17 cellular contexts compared by ENCODE assay signal in the genomic region with DNA sequence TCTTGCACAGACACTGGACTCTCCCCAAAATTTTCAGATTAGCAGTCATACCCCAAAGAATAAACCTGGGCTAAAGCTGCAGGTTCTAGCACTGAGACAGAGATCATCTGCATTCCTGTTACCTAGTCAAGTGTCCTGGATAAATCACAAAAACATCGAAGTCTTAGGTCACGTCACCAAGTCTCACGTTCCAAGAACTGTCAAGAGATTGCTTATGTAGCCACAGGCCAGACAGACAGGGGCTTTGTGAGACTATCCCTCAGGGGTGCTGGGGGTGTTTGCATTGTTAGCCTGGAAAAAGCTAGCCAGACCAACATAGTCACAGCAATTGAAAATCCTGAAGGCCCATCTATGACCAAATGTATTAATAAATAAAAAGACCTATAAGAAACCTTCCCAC.
A peak's percentile ranks its signal among the peaks of the same experiment; 100 is the strongest.
DNase-seq lines count a peak whose midpoint lies in the region; ATAC-seq and TF ChIP-seq lines count a peak whose summit lies in the region.
"Had no signal": no experiment of that assay in that cellular context is flagged by ENCODE, and none has a peak within 500 bp of the region (broad histone marks: within the 10 kb centered on the region; RNA-seq: fewer than 3 reads in every experiment).

No MANE protein-coding gene starts in this region.

- H3K4me2 ChIP-seq in GM23338, result no peak overlapping the region

- H3K36me3 Mint-ChIP-seq in CD4-positive, alpha-beta T cell (ENCODE audit: low read depth), result no peaks in the 10 kb centered on the region
- H3K36me3 Mint-ChIP-seq in activated T-helper 17 cell treated with anti-CD3 and anti-CD28 coated beads, Interleukin-2, amount 50 U/mL, for 72 hours (ENCODE audit: low read depth), result no peaks in the 10 kb centered on the region
- H3K36me3 Mint-ChIP-seq in naive thymus-derived CD4-positive, alpha-beta T cell, result peaks cover 0 to 34% (median 0%) of the 10 kb centered on the region in 5 donors
- no peaks in the 10 kb centered on the region for H3K36me3 Mint-ChIP-seq in GM23338 (ENCODE audit: low read depth)

- intact Hi-C loops in CD4-positive, alpha-beta T cell (cut with DNase I, micrococcal nuclease), result no loop called here
- intact Hi-C loops in naive thymus-derived CD4-positive, alpha-beta T cell (cut with micrococcal nuclease), result loop anchor here in 1 of 2 donors (1.0 to 10.0 kb wide), 15 partner anchors 45 to 875 kb away; partner anchors contain the start of genes ATG5, PRDM1 and PREP

- H3K79me2 ChIP-seq in GM23338 (replicated peaks; ENCODE audit: insufficient read depth), result no peaks in the 10 kb centered on the region

- CTCF ChIA-PET in CD4-positive, alpha-beta T cell (lab: Charles Lee), result no interaction called here
- CTCF ChIA-PET in naive thymus-derived CD4-positive, alpha-beta T cell (lab: Charles Lee), result no interaction called here

- peaks cover 45% of the 10 kb centered on the region for H3K4me1 Mint-ChIP-seq in CD4-positive, alpha-beta T cell (ENCODE audit: low read depth)
- H3K4me1 Mint-ChIP-seq in activated T-helper 17 cell treated with anti-CD3 and anti-CD28 coated beads, Interleukin-2, amount 50 U/mL, for 72 hours, result peaks cover 33% of the 10 kb centered on the region
- H3K4me1 Mint-ChIP-seq in naive thymus-derived CD4-positive, alpha-beta T cell, result peaks cover 28 to 78% (median 44%) of the 10 kb centered on the region in 7 donors
- peaks cover 4% of the 10 kb centered on the region; the same call in 2 of the 3 replicates for H3K4me1 Mint-ChIP-seq in GM23338

- ATAC-seq in CD4-positive, alpha-beta T cell (ENCODE audit: poor library complexity), result no peak
- ATAC-seq in GM19395 (IDR thresholded peaks at IDR 0.05; ENCODE audit: unreplicated experiment) (peak; percentile 16), GM23338 (no peak), GM21423 (IDR thresholded peaks at IDR 0.05; ENCODE audit: unreplicated experiment) (no peak)
- peak; percentile 33 for ATAC-seq in activated T-helper 17 cell treated with anti-CD3 and anti-CD28 coated beads, Interleukin-2, amount 50 U/mL, for 72 hours (replicated peaks)
- peak; percentile 12 for ATAC-seq in naive thymus-derived CD4-positive, alpha-beta T cell

- peaks cover 0 to 74% of the 10 kb centered on the region in 2 donors for H3K4me1 ChIP-seq in naive thymus-derived CD4-positive, alpha-beta T cell (ENCODE audit: control insufficient read depth in 2 of 2, insufficient read depth in 2 of 2, low read length in 2 of 2)
- H3K4me1 ChIP-seq in GM23338 (ENCODE audit: insufficient read depth), result no peaks in the 10 kb centered on the region

- peak overlapping the region; percentile 1 for H3K27ac Mint-ChIP-seq in CD4-positive, alpha-beta T cell
- peak overlapping the region; percentile 84 for H3K27ac Mint-ChIP-seq in activated T-helper 17 cell treated with anti-CD3 and anti-CD28 coated beads, Interleukin-2, amount 50 U/mL, for 72 hours
- H3K27ac Mint-ChIP-seq in naive thymus-derived CD4-positive, alpha-beta T cell, result peak overlapping the region in 2 of 9 donors; percentile 12 to 83
- no peak overlapping the region for H3K27ac Mint-ChIP-seq in GM23338
- H3K27ac Mint-ChIP-seq: HFFc6 had no signal

- no peak overlapping the region for H3K4me3 ChIP-seq in naive thymus-derived CD4-positive, alpha-beta T cell (ENCODE audit: low read length)
- H3K4me3 ChIP-seq in GM23338, result no peak overlapping the region
- H3K4me3 ChIP-seq: MG63, mucosa of descending colon, suprapubic skin had no signal

- no peak for TF ChIP-seq CTCF in CD4-positive, alpha-beta T cell (IDR thresholded peaks at IDR 0.05)
- TF ChIP-seq CTCF in GM23338 (conservative IDR thresholded peaks at IDR 0.05; ENCODE audit: low read depth in 2 of 2), result no peak

- no peaks in the 10 kb centered on the region for H3F3A ChIP-seq in GM23338 (replicated peaks; ENCODE audit: low read depth)

- H3K27me3 ChIP-seq in CD4-positive, alpha-beta T cell (ENCODE audit: control insufficient read depth, insufficient read depth, low read length), result no peaks in the 10 kb centered on the region
- H3K27me3 ChIP-seq in naive thymus-derived CD4-positive, alpha-beta T cell (ENCODE audit: control insufficient read depth in 2 of 2, insufficient read depth in 2 of 2, low read length in 2 of 2), result no peaks in the 10 kb centered on the region
- H3K27me3 ChIP-seq in GM23338 (ENCODE audit: insufficient read depth), result no peaks in the 10 kb centered on the region
- H3K27me3 ChIP-seq: MG63, suprapubic skin had no signal

- no peaks in the 10 kb centered on the region for H3K36me3 ChIP-seq in naive thymus-derived CD4-positive, alpha-beta T cell (ENCODE audit: control insufficient read depth in 2 of 3, insufficient read depth in 3 of 3, low read length in 3 of 3)
- no peaks in the 10 kb centered on the region for H3K36me3 ChIP-seq in GM23338 (ENCODE audit: insufficient read depth)
- H3K36me3 ChIP-seq: MG63, suprapubic skin had no signal

- no peaks in the 10 kb centered on the region for H3K9me2 ChIP-seq in GM23338 (ENCODE audit: insufficient read depth)

- POLR2A ChIA-PET in CD4-positive, alpha-beta T cell (lab: Charles Lee), result interaction anchor here (1.2 kb wide), 1 partner anchor 57 kb away, joined by 3 read pairs; no protein-coding TSS in a partner anchor
- POLR2A ChIA-PET in naive thymus-derived CD4-positive, alpha-beta T cell (lab: Charles Lee), result no interaction called here

- H3K9me3 Mint-ChIP-seq in CD4-positive, alpha-beta T cell, result no peaks in the 10 kb centered on the region
- no peaks in the 10 kb centered on the region for H3K9me3 Mint-ChIP-seq in activated T-helper 17 cell treated with anti-CD3 and anti-CD28 coated beads, Interleukin-2, amount 50 U/mL, for 72 hours
- H3K9me3 Mint-ChIP-seq in naive thymus-derived CD4-positive, alpha-beta T cell, result peaks cover 0 to 17% (median 0%) of the 10 kb centered on the region in 11 donors
- H3K9me3 Mint-ChIP-seq in GM23338, result peaks cover 4% of the 10 kb centered on the region; the same call in 1 of the 3 replicates
- H3K9me3 Mint-ChIP-seq: HFFc6 had no signal

- no peak for DNase-seq in CD4-positive, alpha-beta T cell
- peak in 1 of 9 donors; percentile 34 for DNase-seq in naive thymus-derived CD4-positive, alpha-beta T cell
- DNase-seq in GM23338 (ENCODE audit: low spot score), result no peak
- no peak for DNase-seq in NCI-H748 (lab: John Stamatoyannopoulos, UW; ENCODE audit: unreplicated experiment)
- DNase-seq in LoVo (ENCODE audit: low spot score), result no peak
- DNase-seq: Caco-2, cerebellar nuclear complex, HFFc6, MG63, mucosa of descending colon, NCI-H187 treated with DMSO at 0.1 percent for 48 hours, NCI-H510A, SHP77 had no signal

- H3K4me3 Mint-ChIP-seq in CD4-positive, alpha-beta T cell, result no peak overlapping the region
- peak overlapping the region; percentile 26 for H3K4me3 Mint-ChIP-seq in activated T-helper 17 cell treated with anti-CD3 and anti-CD28 coated beads, Interleukin-2, amount 50 U/mL, for 72 hours
- H3K4me3 Mint-ChIP-seq in naive thymus-derived CD4-positive, alpha-beta T cell, result peak overlapping the region in 1 of 10 donors; percentile 41
- no peak overlapping the region for H3K4me3 Mint-ChIP-seq in GM23338
- H3K4me3 Mint-ChIP-seq: HFFc6 had no signal

- no peak overlapping the region for H2AFZ ChIP-seq in GM23338

- H3K27ac ChIP-seq in CD4-positive, alpha-beta T cell (ENCODE audit: low read depth, low read length), result no peak overlapping the region
- no peak overlapping the region for H3K27ac ChIP-seq in naive thymus-derived CD4-positive, alpha-beta T cell (ENCODE audit: low read depth, low read length)
- no peak overlapping the region for H3K27ac ChIP-seq in GM23338 (ENCODE audit: low read depth)
- H3K27ac ChIP-seq: suprapubic skin had no signal

- H3K9me3 ChIP-seq in CD4-positive, alpha-beta T cell (ENCODE audit: control insufficient read depth, low read length), result no peaks in the 10 kb centered on the region
- H3K9me3 ChIP-seq in naive thymus-derived CD4-positive, alpha-beta T cell (ENCODE audit: control insufficient read depth in 2 of 3, low read length in 3 of 3), result no peaks in the 10 kb centered on the region
- H3K9me3 ChIP-seq: Caco-2, MG63, mucosa of descending colon, suprapubic skin had no signal

- H3K27me3 Mint-ChIP-seq in CD4-positive, alpha-beta T cell, result peaks cover 10% of the 10 kb centered on the region
- peaks cover 23% of the 10 kb centered on the region for H3K27me3 Mint-ChIP-seq in activated T-helper 17 cell treated with anti-CD3 and anti-CD28 coated beads, Interleukin-2, amount 50 U/mL, for 72 hours
- peaks cover 0 to 5% (median 0%) of the 10 kb centered on the region in 5 donors for H3K27me3 Mint-ChIP-seq in naive thymus-derived CD4-positive, alpha-beta T cell
- no peaks in the 10 kb centered on the region for H3K27me3 Mint-ChIP-seq in GM23338 (ENCODE audit: insufficient read depth, low read depth, poor library complexity)

- H4K20me1 ChIP-seq in GM23338 (replicated peaks; ENCODE audit: insufficient read depth), result no peaks in the 10 kb centered on the region

TF ChIP-seq in GM23338, 12 proteins besides CTCF, POLR2A, EP300 and RAD21 (continues in another document):
- no peak for TF ChIP-seq CREB1 (CRISPR knock-in tag; IDR thresholded peaks at IDR 0.05; ENCODE audit: low read depth)
- TF ChIP-seq ZNF114 (CRISPR knock-in tag; IDR thresholded peaks at IDR 0.05), result no peak
- no peak for TF ChIP-seq EZH2 (IDR thresholded peaks at IDR 0.05; ENCODE audit: low read depth, unreplicated experiment)
- no peak for TF ChIP-seq STAT1 (IDR thresholded peaks at IDR 0.05; ENCODE audit: unreplicated experiment)
- TF ChIP-seq POLR2AphosphoS5 (IDR thresholded peaks at IDR 0.05; ENCODE audit: low read depth), result no peak
- no peak for TF ChIP-seq EZH2phosphoT487 (IDR thresholded peaks at IDR 0.05; ENCODE audit: unreplicated experiment)
- no peak for TF ChIP-seq JUNB (IDR thresholded peaks at IDR 0.05; ENCODE audit: unreplicated experiment)

Comparison
In these comparisons a context has a peak if more than half of its experiments do, and no peak if none do; other contexts are left out.
1. ATAC-seq: peak in GM19395 (single experiment), activated T-helper 17 cell treated with anti-CD3 and anti-CD28 coated beads, Interleukin-2, amount 50 U/mL, for 72 hours (single experiment) and naive thymus-derived CD4-positive, alpha-beta T cell (single experiment); none in CD4-positive, alpha-beta T cell (single experiment), GM23338 (single experiment) and GM21423 (single experiment).